In genomic region chr7:28481131-28481926, GRCh38 we compare ENCODE assay signal across 1 cellular context.
TF ChIP-seq lines count a peak whose summit lies in the region.

No MANE protein-coding gene starts in this region.

TF ChIP-seq in GM23338, 12 proteins besides CTCF, POLR2A, EP300 and RAD21 (continued from another document):
- no peak for TF ChIP-seq ETS1 (IDR thresholded peaks at IDR 0.05)
- no peak for TF ChIP-seq POLR2AphosphoS5 (IDR thresholded peaks at IDR 0.05; ENCODE audit: low read depth)
TF ChIP-seq in GM23338: peak in this region for 0.
